In genomic region chr16:27322858-27323780, GRCh38 we compare ENCODE assay signal across 10 cellular contexts. TPM values are rescaled to one million over a fixed set of nuclear protein-coding genes. Genes with fewer than 3 reads are reported as not detected.
DNase-seq lines count a peak whose midpoint lies in the region; ATAC-seq, FAIRE-seq and TF ChIP-seq lines count a peak whose summit lies in the region.
"Had no signal": no experiment of that assay in that cellular context is flagged by ENCODE, and none has a peak within 500 bp of the region (broad histone marks: within the 10 kb centered on the region; RNA-seq: fewer than 3 reads in every experiment).

No MANE protein-coding gene starts in this region.

- TF ChIP-seq POLR2A in H1 (IDR thresholded peaks at IDR 0.05; ENCODE audit: control extremely low read depth in 1 of 2, low read depth in 2 of 2, low read length in 2 of 2): no peak
- no peak for TF ChIP-seq POLR2A in H54 (IDR thresholded peaks at IDR 0.05; ENCODE audit: low read depth, low read length)

- H3K4me1 ChIP-seq in RWPE2 (ENCODE audit: insufficient read depth, poor library complexity, severe bottlenecking) (peaks cover 68% of the 10 kb centered on the region), H1 (replicated peaks in 1 of 4; ENCODE audit: control insufficient read depth in 3 of 4, insufficient read depth in 4 of 4, low read length in 3 of 4) (peaks cover 22 to 35% (median 28%) of the 10 kb centered on the region in 4 experiments)

- H2BK5ac ChIP-seq in H1 (ENCODE audit: low read depth, low read length): peak overlapping the region; percentile 28; the same call in 1 of the 2 replicates

- peak overlapping the region; percentile 88; the same call in 1 of the 2 replicates for H2AK5ac ChIP-seq in H1 (ENCODE audit: low read depth, low read length)

- CTCF ChIA-PET in H1 (lab: Charles Lee; ENCODE audit: partially characterized antibody): interaction anchor here (0.7 to 3.1 kb wide), 4 partner anchors 32 to 88 kb away, joined by 3 to 13 read pairs (median 6); no protein-coding TSS in a partner anchor

- no peaks in the 10 kb centered on the region for H3K27me3 ChIP-seq in RWPE2 (ENCODE audit: insufficient read depth, poor library complexity, severe bottlenecking)
- H3K27me3 ChIP-seq in H1 (replicated peaks in 1 of 4; ENCODE audit: control insufficient read depth in 3 of 4, extremely low read depth in 1 of 4, insufficient read depth in 3 of 4, low read length in 3 of 4): no peaks in the 10 kb centered on the region

- H2BK120ac ChIP-seq in H1 (replicated peaks; ENCODE audit: low read depth, low read length): no peak overlapping the region

- H4K5ac ChIP-seq in H1 (ENCODE audit: insufficient read length, low read depth, low read length): no peak overlapping the region

- no peak overlapping the region for H3K9ac ChIP-seq in H1 (replicated peaks in 1 of 4; ENCODE audit: extremely low read depth in 1 of 4, low read depth in 3 of 4, low read length in 3 of 4)

- H3K23me2 ChIP-seq in H1 (ENCODE audit: low read depth, low read length): no peaks in the 10 kb centered on the region

- FAIRE-seq in H1 (lab: Jason Lieb, UNC) (no peak), H54 (lab: Jason Lieb, UNC) (no peak)

- ATAC-seq in RWPE2 (ENCODE audit: low read depth): peak; percentile 40
- no peak for ATAC-seq in omental fat pad (ENCODE audit: low FRiP score)
- no peak for ATAC-seq in HG03460 (IDR thresholded peaks at IDR 0.05; ENCODE audit: unreplicated experiment)

- TF ChIP-seq EP300 in H1 (IDR thresholded peaks at IDR 0.05; ENCODE audit: borderline replicate concordance in 1 of 2, low read depth in 2 of 2, low read length in 2 of 2): no peak

- no peak overlapping the region for H4K91ac ChIP-seq in H1 (replicated peaks; ENCODE audit: insufficient read length, low read length)

- TF ChIP-seq CTCF in RWPE2 (IDR thresholded peaks at IDR 0.05; ENCODE audit: poor library complexity, severe bottlenecking) (no peak), H1 (IDR thresholded peaks at IDR 0.05; ENCODE audit: control extremely low read depth in 1 of 3, insufficient read depth in 1 of 3, low read depth in 1 of 3, low read length in 3 of 3) (no peak), omental fat pad (IDR thresholded peaks at IDR 0.05) (no peak)

- H2BK15ac ChIP-seq in H1 (ENCODE audit: low read length): peak overlapping the region; percentile 77

- no peak overlapping the region for H3K4ac ChIP-seq in H1 (replicated peaks; ENCODE audit: insufficient read length, low read depth, low read length)

- H2AFZ ChIP-seq in H1 (ENCODE audit: low read length): no peak overlapping the region

- H3K27ac ChIP-seq in RWPE2 (ENCODE audit: poor library complexity, severe bottlenecking) (peak overlapping the region; percentile 92), H1 (ENCODE audit: low read depth, low read length) (no peak overlapping the region)

- H2BK20ac ChIP-seq in H1 (ENCODE audit: low read length): no peak overlapping the region

- no peak overlapping the region for H3K18ac ChIP-seq in H1 (ENCODE audit: extremely low read depth, low read length)

- peaks cover 7% of the 10 kb centered on the region; the same call in 1 of the 2 replicates for H3K79me1 ChIP-seq in H1 (ENCODE audit: low read depth, low read length)

- no peak overlapping the region for H3K14ac ChIP-seq in H1 (ENCODE audit: insufficient read length)

- H3K79me2 ChIP-seq in H1 (ENCODE audit: control insufficient read depth in 1 of 2, insufficient read depth in 2 of 2, low read length in 2 of 2): peaks cover 0 to 56% of the 10 kb centered on the region in 2 experiments; a peak in 2 of 4 replicates

- H3K9me3 ChIP-seq in RWPE2 (ENCODE audit: severe bottlenecking) (no peaks in the 10 kb centered on the region), H1 (ENCODE audit: insufficient read depth in 2 of 2, low read depth in 1 of 2, low read length in 1 of 2) (no peaks in the 10 kb centered on the region)

- no peak overlapping the region for H3K56ac ChIP-seq in H1 (replicated peaks; ENCODE audit: insufficient read length, low read depth, low read length)

- 89% methylated on average over 9 of the region's 9 CpGs; no CpG with 5 or more reads in 1 of the 2 experiments for WGBS in H1 (ENCODE audit: extremely low coverage in 1 of 2, insufficient coverage in 1 of 2, insufficient read length in 1 of 2, insufficient replicate concordance in 2 of 2, low coverage in 1 of 2, low lambda C conversion rate in 2 of 2, missing lambda C conversion rate in 1 of 2), 2 experiments

- no peak overlapping the region for H3K23ac ChIP-seq in H1 (ENCODE audit: insufficient read length)

- H3K4me3 ChIP-seq in RWPE2 (ENCODE audit: severe bottlenecking) (no peak overlapping the region), H1 (ENCODE audit: extremely low read depth in 1 of 4, insufficient read depth in 2 of 4, low read depth in 3 of 4, low read length in 4 of 4) (no peak overlapping the region)

- no peak for TF ChIP-seq RAD21 in H1 (IDR thresholded peaks at IDR 0.05 in 1 of 2, conservative IDR thresholded peaks at IDR 0.05 in 1 of 2; ENCODE audit: low read depth in 2 of 2, low read length in 2 of 2)

- no peak overlapping the region for H3K4me2 ChIP-seq in H1 (ENCODE audit: insufficient read depth in 1 of 2, low read depth in 2 of 2, low read length in 2 of 2)

- POLR2A ChIA-PET in H1 (lab: Charles Lee; ENCODE audit: partially characterized antibody): no interaction called here

- peak overlapping the region; percentile 95; the same call in 1 of the 2 replicates for H2BK12ac ChIP-seq in H1 (ENCODE audit: low read depth, low read length)

- H4K20me1 ChIP-seq in H1 (replicated peaks in 1 of 2; ENCODE audit: control insufficient read depth in 1 of 2, insufficient read depth in 2 of 2, low read length in 2 of 2): peaks cover 0 to 3% of the 10 kb centered on the region in 2 experiments

- no peak overlapping the region for H4K8ac ChIP-seq in H1 (ENCODE audit: extremely low read depth, insufficient read depth, low read length)

- DNase-seq in COLO668 (lab: John Stamatoyannopoulos, UW; ENCODE audit: unreplicated experiment) (peak; percentile 10), RWPE2 (ENCODE audit: low spot score) (peak; percentile 84), H1 (ENCODE audit: low read depth in 1 of 2, low spot score in 2 of 2) (no peak), omental fat pad (ENCODE audit: low spot score) (peak; percentile 4), NCI-H510A (lab: John Stamatoyannopoulos, UW) (no peak), H54 (ENCODE audit: insufficient read length, low spot score) (no peak), NCI-H1417 (lab: John Stamatoyannopoulos, UW) (no peak)
- DNase-seq: DMS153, NCI-H1436 had no signal

- H3K36me3 ChIP-seq in RWPE2 (ENCODE audit: low read depth) (peaks cover 27% of the 10 kb centered on the region), H1 (ENCODE audit: control insufficient read depth in 2 of 4, insufficient read depth in 4 of 4, low read length in 3 of 4) (no peaks in the 10 kb centered on the region)

TF ChIP-seq in H1, 55 proteins besides CTCF, POLR2A, EP300 and RAD21:
- 0 out of 2 replicates have a peak, but pooled peaks have one; percentile 56 for TF ChIP-seq KDM1A (IDR thresholded peaks at IDR 0.05; ENCODE audit: borderline replicate concordance, low read length)
- no peak for TF ChIP-seq EGR1 (IDR thresholded peaks at IDR 0.05; ENCODE audit: borderline replicate concordance, low read depth, low read length)

RNA-seq across cellular contexts. Expression of gene IL4R, which starts 9.3 kb away (rescaled TPM):
- total RNA-seq in H1 (2021; fragmentation: NEBNext Ultra II Directional; extraction: Animal tissue kit (Norgen Biotek cat#: 25700)): 29.4 and 32.7 TPM in 2 replicates
- 29.1 and 38.2 TPM in 2 replicates for polyA plus RNA-seq in H1 (2011; rRNA removed)
- polyA plus RNA-seq in H1 (2011; cell fraction: cytosol; rRNA removed): 25.4 TPM
- 31.2 TPM for polyA plus RNA-seq in H1 (2011; cell fraction: nucleus; rRNA removed)
- polyA plus RNA-seq in H1 (2012, experiment 1 of 2): 22.5 to 25.9 TPM (median 24.5 TPM) in 4 replicates
- polyA plus RNA-seq in H1 (2012, experiment 2 of 2): 21.4 TPM
- polyA plus RNA-seq in H1 (2013, experiment 1 of 2): 34.5 TPM
- polyA plus RNA-seq in H1 (2013, experiment 2 of 2): 34.4 TPM
- 26.9 and 37.0 TPM in 2 replicates for polyA minus RNA-seq in H1 (2011; rRNA and poly(A)+ RNA removed)
- 15.6 TPM for polyA minus RNA-seq in H1 (2011; cell fraction: cytosol; rRNA and poly(A)+ RNA removed)
- polyA minus RNA-seq in H1 (2011; cell fraction: nucleus; rRNA and poly(A)+ RNA removed): 17.7 TPM
- 100 to 1,000 TPM in 1 of 4 donors, 10 to 100 TPM in 3; 36.9 to 162 (median 47.3) TPM for total RNA-seq in omental fat pad

RNA-seq across cellular contexts. Expression of gene NSMCE1, which starts 54.5 kb away (rescaled TPM):
- 16.6 and 18.4 TPM in 2 replicates for total RNA-seq in H1 (2021; fragmentation: NEBNext Ultra II Directional; extraction: Animal tissue kit (Norgen Biotek cat#: 25700))
- 8.1 and 8.7 TPM in 2 replicates for polyA plus RNA-seq in H1 (2011; rRNA removed)
- 14.7 TPM for polyA plus RNA-seq in H1 (2011; cell fraction: cytosol; rRNA removed)
- 7.4 TPM for polyA plus RNA-seq in H1 (2011; cell fraction: nucleus; rRNA removed)
- 20.7 to 29.4 TPM (median 24.4 TPM) in 4 replicates for polyA plus RNA-seq in H1 (2012, experiment 1 of 2)
- polyA plus RNA-seq in H1 (2012, experiment 2 of 2): 29.3 TPM
- polyA plus RNA-seq in H1 (2013, experiment 1 of 2): 35.3 TPM
- 37.6 TPM for polyA plus RNA-seq in H1 (2013, experiment 2 of 2)
- 6.5 and 28.8 TPM in 2 replicates for polyA minus RNA-seq in H1 (2011; rRNA and poly(A)+ RNA removed)
- polyA minus RNA-seq in H1 (2011; cell fraction: cytosol; rRNA and poly(A)+ RNA removed): 7.0 TPM
- 3.3 TPM for polyA minus RNA-seq in H1 (2011; cell fraction: nucleus; rRNA and poly(A)+ RNA removed)
- total RNA-seq in omental fat pad: 10 to 100 TPM; 30.3 to 53.0 (median 43.9) TPM

Comparison
In these comparisons a context has a peak if more than half of its experiments do, and no peak if none do; other contexts are left out.
1. DNase-seq: peak in COLO668 (single experiment), RWPE2 (single experiment) and omental fat pad (single experiment); none in H1 (0 of 2), NCI-H510A (single experiment), H54 (single experiment) and NCI-H1417 (0 of 3).